19 cellular contexts compared by ENCODE assay signal in genomic region chr1:27912429-27912828, GRCh38. TPM values are rescaled to one million over a fixed set of nuclear protein-coding genes. Genes with fewer than 3 reads are reported as not detected.
DNase-seq lines count a peak whose midpoint lies in the region; ATAC-seq and TF ChIP-seq lines count a peak whose summit lies in the region.
"Had no signal": no experiment of that assay in that cellular context is flagged by ENCODE, and none has a peak within 500 bp of the region (broad histone marks: within the 10 kb centered on the region; RNA-seq: fewer than 3 reads in every experiment).

No MANE protein-coding gene starts in this region.

- intact Hi-C loops in activated CD4-positive, alpha-beta memory T cell treated with anti-CD3 and anti-CD28 coated beads for 36 hours (cut with micrococcal nuclease), result loop anchor here (1.0 to 2.0 kb wide), 3 partner anchors 21 to 288 kb away; partner anchors contain the start of gene STX12
- intact Hi-C loops in natural killer cell (cut with micrococcal nuclease), result no loop called here

- no peak for TF ChIP-seq CTCF in natural killer cell (IDR thresholded peaks at IDR 0.05)

- peaks cover 36% of the 10 kb centered on the region for H3K36me3 Mint-ChIP-seq in activated CD4-positive, alpha-beta memory T cell treated with anti-CD3 and anti-CD28 coated beads for 36 hours
- H3K36me3 Mint-ChIP-seq in natural killer cell, result peaks cover 4% of the 10 kb centered on the region

- H3K27ac Mint-ChIP-seq in activated CD4-positive, alpha-beta memory T cell treated with anti-CD3 and anti-CD28 coated beads for 36 hours, result peak overlapping the region; percentile 93
- H3K27ac Mint-ChIP-seq in natural killer cell, result peak overlapping the region; percentile 43 to 99

- no peaks in the 10 kb centered on the region for H3K27me3 Mint-ChIP-seq in activated CD4-positive, alpha-beta memory T cell treated with anti-CD3 and anti-CD28 coated beads for 36 hours
- H3K27me3 Mint-ChIP-seq in natural killer cell (ENCODE audit: low read depth in 2 of 2), result no peaks in the 10 kb centered on the region
- H3K27me3 Mint-ChIP-seq: stimulated activated naive CD8-positive, alpha-beta T cell treated with anti-CD3 and anti-CD28 coated beads, Interleukin-15, amount 100 ng/mL, for 72 hours had no signal

- H3K9me3 Mint-ChIP-seq in activated CD4-positive, alpha-beta memory T cell treated with anti-CD3 and anti-CD28 coated beads for 36 hours, result peaks cover 7% of the 10 kb centered on the region
- H3K9me3 Mint-ChIP-seq in natural killer cell, result no peaks in the 10 kb centered on the region

- H3K4me1 Mint-ChIP-seq in activated CD4-positive, alpha-beta memory T cell treated with anti-CD3 and anti-CD28 coated beads for 36 hours (ENCODE audit: low read depth), result peaks cover 21% of the 10 kb centered on the region
- peaks cover 16% of the 10 kb centered on the region in 2 donors for H3K4me1 Mint-ChIP-seq in natural killer cell

- DNase-seq in activated CD4-positive, alpha-beta T cell treated with anti-CD3 and anti-CD28 coated beads for 48 hours, result peak; percentile 41
- DNase-seq in activated CD4-positive, alpha-beta T cell treated with anti-CD3 and anti-CD28 coated beads for 4 hours, result no peak
- DNase-seq in ELR (ENCODE audit: low read depth), result peak; percentile 22
- peak; percentile 46 for DNase-seq in activated CD4-positive, alpha-beta memory T cell treated with anti-CD3 and anti-CD28 coated beads for 36 hours
- DNase-seq in natural killer cell, result no peak
- DNase-seq in germinal center (ENCODE audit: low spot score), result no peak
- DNase-seq in SKM-1 treated with dmso at 0.1 percent for 144 hours (lab: John Stamatoyannopoulos, UW; ENCODE audit: unreplicated experiment), result no peak
- DNase-seq: cortex of kidney; GDM1; glutamatergic neuron; mesenchymal stem cell; MV-4-11; NCI-H2081 treated with DMSO at 0.1 percent for 48 hours; NCI-H526 treated with DMSO at 0.1 percent for 48 hours; Peyer's patch; stimulated activated naive CD8-positive, alpha-beta T cell treated with anti-CD3 and anti-CD28 coated beads, Interleukin-15, amount 100 ng/mL, for 72 hours; WERI-Rb-1 had no signal

- POLR2A ChIA-PET in activated CD4-positive, alpha-beta memory T cell treated with anti-CD3 and anti-CD28 coated beads for 36 hours (lab: Charles Lee), result interaction anchor here (0.7 to 1.4 kb wide), 4 partner anchors 32 to 595 kb away, joined by 3 to 4 read pairs (median 4); partner anchors contain the start of gene THEMIS2

- peak overlapping the region; percentile 52 for H3K4me3 Mint-ChIP-seq in activated CD4-positive, alpha-beta memory T cell treated with anti-CD3 and anti-CD28 coated beads for 36 hours
- H3K4me3 Mint-ChIP-seq in natural killer cell, result peak overlapping the region; percentile 13

- CTCF ChIA-PET in activated CD4-positive, alpha-beta memory T cell treated with anti-CD3 and anti-CD28 coated beads for 36 hours (lab: Charles Lee), result interaction anchor here (0.7 to 1.2 kb wide), 2 partner anchors 28 to 914 kb away, joined by 3 read pairs; no protein-coding TSS in a partner anchor

- ATAC-seq in natural killer cell (no peak), GM18867 (IDR thresholded peaks at IDR 0.05; ENCODE audit: unreplicated experiment) (no peak)
- ATAC-seq: stimulated activated naive CD8-positive, alpha-beta T cell treated with anti-CD3 and anti-CD28 coated beads, Interleukin-15, amount 100 ng/mL, for 72 hours had no signal

RNA-seq across cellular contexts. Expression of gene RPA2, which starts 1.9 kb away (rescaled TPM):
- total RNA-seq in activated CD4-positive, alpha-beta memory T cell treated with anti-CD3 and anti-CD28 coated beads for 36 hours, result 10 to 100 TPM; 90.2 to 94.8 TPM
- total RNA-seq in natural killer cell, result 10 to 100 TPM; 40.6 to 60.1 (median 50.1) TPM

RNA-seq across cellular contexts. Expression of gene SMPDL3B, which starts 22.4 kb away (rescaled TPM):
- total RNA-seq in activated CD4-positive, alpha-beta memory T cell treated with anti-CD3 and anti-CD28 coated beads for 36 hours, result under 1 TPM; 0.36 to 0.46 TPM
- total RNA-seq in natural killer cell, result under 1 TPM; 0.24 to 0.88 (median 0.75) TPM
- total RNA-seq: skeletal muscle tissue had no signal

RNA-seq across cellular contexts. Expression of gene THEMIS2, which starts 40.1 kb away (rescaled TPM):
- total RNA-seq in activated CD4-positive, alpha-beta memory T cell treated with anti-CD3 and anti-CD28 coated beads for 36 hours, result 10 to 100 TPM; 27.4 to 29.3 TPM
- total RNA-seq in natural killer cell, result 100 to 1,000 TPM; 104 to 234 (median 122) TPM

RNA-seq across cellular contexts. Expression of gene XKR8, which starts 47.3 kb away (rescaled TPM):
- total RNA-seq in activated CD4-positive, alpha-beta memory T cell treated with anti-CD3 and anti-CD28 coated beads for 36 hours, result 1 to 10 TPM; 7.1 to 8.9 TPM
- 10 to 100 TPM in 2 of 3 donors, 1 to 10 TPM in 1; 8.0 to 16.8 (median 15.5) TPM for total RNA-seq in natural killer cell

Comparison
In these comparisons a context has a peak if more than half of its experiments do, and no peak if none do; other contexts are left out.
1. DNase-seq: peak in activated CD4-positive, alpha-beta T cell treated with anti-CD3 and anti-CD28 coated beads for 48 hours (single experiment), ELR (single experiment) and activated CD4-positive, alpha-beta memory T cell treated with anti-CD3 and anti-CD28 coated beads for 36 hours (single experiment); none in activated CD4-positive, alpha-beta T cell treated with anti-CD3 and anti-CD28 coated beads for 4 hours (0 of 2), natural killer cell (single experiment), germinal center (single experiment) and SKM-1 treated with dmso at 0.1 percent for 144 hours (single experiment).